ENCODE assay signal across 8 cellular contexts in genomic region chr2:86808315-86809161, GRCh38. TPM values are rescaled to one million over a fixed set of nuclear protein-coding genes. Genes with fewer than 3 reads are reported as not detected.
A peak's percentile ranks its signal among the peaks of the same experiment; 100 is the strongest.
DNase-seq lines count a peak whose midpoint lies in the region; ATAC-seq and TF ChIP-seq lines count a peak whose summit lies in the region.

No MANE protein-coding gene starts in this region.

- H3K4me3 ChIP-seq in AG09309 (ENCODE audit: control insufficient read depth, low read depth, low read length), result peak overlapping the region; percentile 1
- H3K4me3 ChIP-seq in kidney epithelial cell (ENCODE audit: low read depth, low read length), result peak overlapping the region; percentile 52

- peak; percentile 98 for ATAC-seq in GM19035 (IDR thresholded peaks at IDR 0.05; ENCODE audit: unreplicated experiment)
- peak; percentile 86 for ATAC-seq in HG03378 (IDR thresholded peaks at IDR 0.05; ENCODE audit: unreplicated experiment)

- H3K27me3 Mint-ChIP-seq in chondrocyte (ENCODE audit: low read depth), result peaks cover 1% of the 10 kb centered on the region

- DNase-seq in AG09309 (ENCODE audit: low read depth) (peak; percentile 3), NCI-H446 (lab: John Stamatoyannopoulos, UW) (peak; percentile 6 to 79), chondrocyte (ENCODE audit: low spot score) (no peak), kidney epithelial cell (ENCODE audit: low read depth) (no peak)
- DNase-seq in activated CD4-positive, alpha-beta T cell treated with anti-CD3 and anti-CD28 coated beads for 1 hour, result peak; percentile 84
- DNase-seq in stimulated activated CD4-positive, alpha-beta T cell treated with anti-CD3 and anti-CD28 coated beads, Interleukin-15, amount 100 ng/mL, for 24 hours, result peak; percentile 93

- H3K27ac Mint-ChIP-seq in chondrocyte (ENCODE audit: unreplicated experiment), result no peak overlapping the region

- H3K4me1 Mint-ChIP-seq in chondrocyte (ENCODE audit: low read depth), result peaks cover 17% of the 10 kb centered on the region

- H3K9me3 Mint-ChIP-seq in chondrocyte (ENCODE audit: low read depth), result peaks cover 5% of the 10 kb centered on the region

- peaks cover 11% of the 10 kb centered on the region for H3K27me3 ChIP-seq in kidney epithelial cell (ENCODE audit: control insufficient read depth, insufficient read depth, low read length)

- peak overlapping the region; percentile 85 for H3K4me3 Mint-ChIP-seq in chondrocyte (ENCODE audit: unreplicated experiment)

- TF ChIP-seq CTCF in AG09309 (IDR thresholded peaks at IDR 0.05; ENCODE audit: control insufficient read depth, insufficient read depth, low read depth, low read length, missing control alignments) (peak; percentile 95), chondrocyte (IDR thresholded peaks at IDR 0.05) (peak; percentile 99), kidney epithelial cell (IDR thresholded peaks at IDR 0.05; ENCODE audit: insufficient read depth, low read length, poor library complexity, severe bottlenecking) (peak; percentile 89)

- H3K36me3 ChIP-seq in kidney epithelial cell (ENCODE audit: control insufficient read depth, insufficient read depth, low read length), result no peaks in the 10 kb centered on the region

- peaks cover 2% of the 10 kb centered on the region for H3K36me3 Mint-ChIP-seq in chondrocyte (ENCODE audit: low read depth)

RNA-seq across cellular contexts. Expression of gene CD8A, which starts 17.8 kb away (rescaled TPM):
- total RNA-seq in chondrocyte, result not detected in 3 replicates
- total RNA-seq in kidney epithelial cell, result 0.14 and 1.5 TPM in 2 replicates

RNA-seq across cellular contexts. Expression of gene CD8B, which starts 53.1 kb away (rescaled TPM):
- total RNA-seq in chondrocyte, result not detected in 3 replicates
- total RNA-seq in kidney epithelial cell, result 2.0 and 3.8 TPM in 2 replicates

Comparison
In these comparisons a context has a peak if more than half of its experiments do, and no peak if none do; other contexts are left out.
1. DNase-seq: peak in AG09309 (single experiment), NCI-H446 (2 of 2), activated CD4-positive, alpha-beta T cell treated with anti-CD3 and anti-CD28 coated beads for 1 hour (single experiment) and stimulated activated CD4-positive, alpha-beta T cell treated with anti-CD3 and anti-CD28 coated beads, Interleukin-15, amount 100 ng/mL, for 24 hours (single experiment); none in chondrocyte (single experiment) and kidney epithelial cell (single experiment).
2. Peak in every context shown above with its lines, with median percentiles within 50 percentile points of each other: CTCF ChIP-seq.